Comparison of ENCODE assay signal across 1 cellular context in the genomic region with DNA sequence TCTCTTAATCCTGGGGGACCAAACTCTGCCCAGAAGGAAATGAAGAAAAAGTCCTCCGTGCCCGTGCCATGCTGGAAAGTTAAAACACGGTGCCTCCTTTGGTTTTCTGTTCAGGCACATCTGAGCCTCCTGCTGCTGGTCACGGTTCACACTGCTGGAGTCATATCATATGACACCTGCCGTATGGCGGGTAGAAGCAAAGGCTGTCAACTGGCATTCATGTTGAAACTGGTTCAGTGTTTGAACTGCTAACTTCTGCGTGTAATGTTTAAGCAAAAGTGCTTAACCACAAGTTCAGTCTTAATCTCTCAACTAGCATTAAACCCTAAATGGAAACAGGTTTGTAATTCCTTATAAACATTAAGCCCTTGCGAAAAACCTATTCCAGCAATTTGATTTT.
TF ChIP-seq lines count a peak whose summit lies in the region.

No MANE protein-coding gene starts in this region.

TF ChIP-seq in HepG2, 621 proteins besides CTCF, POLR2A, EP300 and RAD21 (continued from another document and continues in another):
- TF ChIP-seq AHDC1 (CRISPR knock-in tag; IDR thresholded peaks at IDR 0.05; ENCODE audit: borderline replicate concordance) = 0 out of 2 replicates have a peak, but pooled peaks have one; percentile 52
- 0 out of 2 replicates have a peak, but pooled peaks have one; percentile 40 for TF ChIP-seq PAXIP1 (CRISPR knock-in tag; conservative IDR thresholded peaks at IDR 0.05)
- TF ChIP-seq XRCC5 (optimal IDR thresholded peaks at IDR 0.05; ENCODE audit: low read length) = peak; percentile 17
- no peak for TF ChIP-seq STAT6 (CRISPR knock-in tag; IDR thresholded peaks at IDR 0.05; ENCODE audit: borderline replicate concordance)
- no peak for TF ChIP-seq U2AF2 (IDR thresholded peaks at IDR 0.05; ENCODE audit: low read depth, low read length)
- TF ChIP-seq RARA (CRISPR knock-in tag; IDR thresholded peaks at IDR 0.05) = no peak
- TF ChIP-seq KLF13 (CRISPR knock-in tag; IDR thresholded peaks at IDR 0.05) = no peak
- TF ChIP-seq, protein P1, sequence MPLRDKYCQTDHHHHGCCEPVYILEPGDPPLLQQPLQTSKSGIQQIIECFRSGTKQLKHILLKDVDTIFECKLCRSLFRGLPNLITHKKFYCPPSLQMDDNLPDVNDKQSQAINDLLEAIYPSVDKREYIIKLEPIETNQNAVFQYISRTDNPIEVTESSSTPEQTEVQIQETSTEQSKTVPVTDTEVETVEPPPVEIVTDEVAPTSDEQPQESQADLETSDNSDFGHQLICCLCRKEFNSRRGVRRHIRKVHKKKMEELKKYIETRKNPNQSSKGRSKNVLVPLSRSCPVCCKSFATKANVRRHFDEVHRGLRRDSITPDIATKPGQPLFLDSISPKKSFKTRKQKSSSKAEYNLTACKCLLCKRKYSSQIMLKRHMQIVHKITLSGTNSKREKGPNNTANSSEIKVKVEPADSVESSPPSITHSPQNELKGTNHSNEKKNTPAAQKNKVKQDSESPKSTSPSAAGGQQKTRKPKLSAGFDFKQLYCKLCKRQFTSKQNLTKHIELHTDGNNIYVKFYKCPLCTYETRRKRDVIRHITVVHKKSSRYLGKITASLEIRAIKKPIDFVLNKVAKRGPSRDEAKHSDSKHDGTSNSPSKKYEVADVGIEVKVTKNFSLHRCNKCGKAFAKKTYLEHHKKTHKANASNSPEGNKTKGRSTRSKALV (CRISPR knock-in tag; IDR thresholded peaks at IDR 0.05) = peak; percentile 51; the same call in 1 of the 2 replicates
- TF ChIP-seq ZNF331 (CRISPR knock-in tag; IDR thresholded peaks at IDR 0.05) = peak; percentile 94
- TF ChIP-seq NCOA2 (CRISPR knock-in tag; IDR thresholded peaks at IDR 0.05) = peak; percentile 25; the same call in 1 of the 2 replicates
- TF ChIP-seq, protein P2, sequence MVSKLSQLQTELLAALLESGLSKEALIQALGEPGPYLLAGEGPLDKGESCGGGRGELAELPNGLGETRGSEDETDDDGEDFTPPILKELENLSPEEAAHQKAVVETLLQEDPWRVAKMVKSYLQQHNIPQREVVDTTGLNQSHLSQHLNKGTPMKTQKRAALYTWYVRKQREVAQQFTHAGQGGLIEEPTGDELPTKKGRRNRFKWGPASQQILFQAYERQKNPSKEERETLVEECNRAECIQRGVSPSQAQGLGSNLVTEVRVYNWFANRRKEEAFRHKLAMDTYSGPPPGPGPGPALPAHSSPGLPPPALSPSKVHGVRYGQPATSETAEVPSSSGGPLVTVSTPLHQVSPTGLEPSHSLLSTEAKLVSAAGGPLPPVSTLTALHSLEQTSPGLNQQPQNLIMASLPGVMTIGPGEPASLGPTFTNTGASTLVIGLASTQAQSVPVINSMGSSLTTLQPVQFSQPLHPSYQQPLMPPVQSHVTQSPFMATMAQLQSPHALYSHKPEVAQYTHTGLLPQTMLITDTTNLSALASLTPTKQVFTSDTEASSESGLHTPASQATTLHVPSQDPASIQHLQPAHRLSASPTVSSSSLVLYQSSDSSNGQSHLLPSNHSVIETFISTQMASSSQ (IDR thresholded peaks at IDR 0.05; ENCODE audit: low read depth) = no peak
- TF ChIP-seq, protein P2 (CRISPR knock-in tag; IDR thresholded peaks at IDR 0.05; ENCODE audit: borderline replicate concordance) = no peak
- TF ChIP-seq ZMYM4 (CRISPR knock-in tag; IDR thresholded peaks at IDR 0.05) = peak; percentile 76; the same call in 1 of the 2 replicates
- TF ChIP-seq ZNF878 (CRISPR knock-in tag; IDR thresholded peaks at IDR 0.05) = no peak
- no peak for TF ChIP-seq RFX5 (IDR thresholded peaks at IDR 0.05; ENCODE audit: low read depth, low read length)
- TF ChIP-seq ZNF572 (CRISPR knock-in tag; IDR thresholded peaks at IDR 0.05) = no peak
- TF ChIP-seq, protein P3, sequence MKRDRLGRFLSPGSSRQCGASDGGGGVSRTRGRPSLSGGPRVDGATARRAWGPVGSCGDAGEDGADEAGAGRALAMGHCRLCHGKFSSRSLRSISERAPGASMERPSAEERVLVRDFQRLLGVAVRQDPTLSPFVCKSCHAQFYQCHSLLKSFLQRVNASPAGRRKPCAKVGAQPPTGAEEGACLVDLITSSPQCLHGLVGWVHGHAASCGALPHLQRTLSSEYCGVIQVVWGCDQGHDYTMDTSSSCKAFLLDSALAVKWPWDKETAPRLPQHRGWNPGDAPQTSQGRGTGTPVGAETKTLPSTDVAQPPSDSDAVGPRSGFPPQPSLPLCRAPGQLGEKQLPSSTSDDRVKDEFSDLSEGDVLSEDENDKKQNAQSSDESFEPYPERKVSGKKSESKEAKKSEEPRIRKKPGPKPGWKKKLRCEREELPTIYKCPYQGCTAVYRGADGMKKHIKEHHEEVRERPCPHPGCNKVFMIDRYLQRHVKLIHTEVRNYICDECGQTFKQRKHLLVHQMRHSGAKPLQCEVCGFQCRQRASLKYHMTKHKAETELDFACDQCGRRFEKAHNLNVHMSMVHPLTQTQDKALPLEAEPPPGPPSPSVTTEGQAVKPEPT (CRISPR knock-in tag; IDR thresholded peaks at IDR 0.05; ENCODE audit: low read depth) = no peak
- peak; percentile 79 for TF ChIP-seq SIX4 (CRISPR knock-in tag; IDR thresholded peaks at IDR 0.05)
- TF ChIP-seq NCOA1 (CRISPR knock-in tag; IDR thresholded peaks at IDR 0.05) = no peak
- TF ChIP-seq SALL1 (CRISPR knock-in tag; IDR thresholded peaks at IDR 0.05) = peak; percentile 60
- TF ChIP-seq, protein P4, sequence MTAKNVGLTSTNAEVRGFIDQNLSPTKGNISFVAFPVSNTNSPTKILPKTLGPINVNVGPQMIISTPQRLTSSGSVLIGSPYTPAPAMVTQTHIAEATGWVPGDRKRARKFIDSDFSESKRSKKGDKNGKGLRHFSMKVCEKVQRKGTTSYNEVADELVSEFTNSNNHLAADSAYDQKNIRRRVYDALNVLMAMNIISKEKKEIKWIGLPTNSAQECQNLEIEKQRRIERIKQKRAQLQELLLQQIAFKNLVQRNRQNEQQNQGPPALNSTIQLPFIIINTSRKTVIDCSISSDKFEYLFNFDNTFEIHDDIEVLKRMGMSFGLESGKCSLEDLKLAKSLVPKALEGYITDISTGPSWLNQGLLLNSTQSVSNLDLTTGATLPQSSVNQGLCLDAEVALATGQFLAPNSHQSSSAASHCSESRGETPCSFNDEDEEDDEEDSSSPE (CRISPR knock-in tag; IDR thresholded peaks at IDR 0.05) = 0 out of 2 replicates have a peak, but pooled peaks have one; percentile 26
- TF ChIP-seq HOXA9 (CRISPR knock-in tag; IDR thresholded peaks at IDR 0.05; ENCODE audit: borderline replicate concordance) = no peak
- TF ChIP-seq MIER3 (CRISPR knock-in tag; IDR thresholded peaks at IDR 0.05; ENCODE audit: borderline replicate concordance) = 0 out of 2 replicates have a peak, but pooled peaks have one; percentile 41
- TF ChIP-seq ZNF446 (CRISPR knock-in tag; IDR thresholded peaks at IDR 0.05) = no peak
- TF ChIP-seq ZSCAN9 (CRISPR knock-in tag; IDR thresholded peaks at IDR 0.05; ENCODE audit: borderline replicate concordance) = peak; percentile 35; the same call in 1 of the 2 replicates
- TF ChIP-seq ZNF713 (CRISPR knock-in tag; IDR thresholded peaks at IDR 0.05) = no peak
- no peak for TF ChIP-seq TOPORS (CRISPR knock-in tag; IDR thresholded peaks at IDR 0.05)
- peak; percentile 66 for TF ChIP-seq FOXA3 (CRISPR knock-in tag; IDR thresholded peaks at IDR 0.05)
- no peak for TF ChIP-seq E2F5 (CRISPR knock-in tag; conservative IDR thresholded peaks at IDR 0.05)
- TF ChIP-seq ZNF775 (CRISPR knock-in tag; IDR thresholded peaks at IDR 0.05; ENCODE audit: borderline replicate concordance) = 0 out of 2 replicates have a peak, but pooled peaks have one; percentile 30
- no peak for TF ChIP-seq SP5 (CRISPR knock-in tag; IDR thresholded peaks at IDR 0.05; ENCODE audit: borderline replicate concordance, low read depth)
- TF ChIP-seq ZNF333 (CRISPR knock-in tag; IDR thresholded peaks at IDR 0.05; ENCODE audit: borderline replicate concordance) = no peak
